Comparison of ENCODE assay signal across 10 cellular contexts in the genomic region with DNA sequence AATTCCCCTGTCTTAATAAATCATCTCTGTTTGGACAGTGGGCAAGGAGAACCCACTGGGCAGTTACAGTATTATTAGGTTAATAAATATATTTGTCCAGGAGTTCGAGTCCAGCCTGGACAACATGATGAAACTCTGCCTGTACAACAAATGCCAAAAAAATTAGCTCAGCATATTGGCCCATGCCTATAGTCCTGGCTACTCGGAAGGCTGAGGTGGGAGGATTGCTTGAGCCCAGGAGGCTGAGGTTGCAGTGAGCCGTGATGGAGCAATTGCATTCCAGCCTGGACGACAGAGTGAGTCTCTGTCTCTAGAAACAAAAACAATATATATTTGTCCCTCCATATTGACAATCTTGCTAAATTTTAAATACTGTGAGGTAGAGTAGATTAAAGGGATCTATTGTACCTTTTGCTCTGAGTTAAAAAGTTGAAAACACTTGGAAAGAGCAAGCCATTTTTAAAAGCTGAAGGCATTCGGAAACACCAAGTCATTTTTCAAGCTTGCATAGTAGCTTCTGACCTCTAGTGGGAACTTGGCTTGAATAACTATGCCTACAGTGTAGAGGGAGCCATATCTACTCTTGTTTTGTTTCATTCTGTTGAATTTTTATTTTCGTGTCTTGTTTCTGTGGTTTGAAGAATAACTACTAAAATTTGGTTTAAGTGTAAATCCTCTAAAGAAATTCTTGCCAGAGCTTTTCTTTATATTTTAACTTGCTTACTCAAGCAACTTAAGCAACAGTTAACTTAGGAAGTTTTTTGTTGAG. TPM values are rescaled to one million over a fixed set of nuclear protein-coding genes. Genes with fewer than 3 reads are reported as not detected.
A peak's percentile ranks its signal among the peaks of the same experiment; 100 is the strongest.
DNase-seq lines count a peak whose midpoint lies in the region; ATAC-seq, FAIRE-seq and TF ChIP-seq lines count a peak whose summit lies in the region.
"Had no signal": no experiment of that assay in that cellular context is flagged by ENCODE, and none has a peak within 500 bp of the region (broad histone marks: within the 10 kb centered on the region; RNA-seq: fewer than 3 reads in every experiment).

No MANE protein-coding gene starts in this region.

- BruUV-seq in OCI-LY7 (replicated peaks; lab: Mats Ljungman, UMichigan), result no TSS peak

- TF ChIP-seq CTCF in OCI-LY7 (conservative IDR thresholded peaks at IDR 0.05; ENCODE audit: low read length), result no peak; the same call in 1 of the 2 replicates

- ATAC-seq in HG03159 (IDR thresholded peaks at IDR 0.05; ENCODE audit: unreplicated experiment) (no peak), HG03520 (IDR thresholded peaks at IDR 0.05; ENCODE audit: unreplicated experiment) (no peak)

- no peak overlapping the region for H3K4me3 ChIP-seq in OCI-LY7 (ENCODE audit: low read depth, low read length, poor library complexity, severe bottlenecking)
- H3K4me3 ChIP-seq: sigmoid colon had no signal

- CTCF ChIA-PET in OCI-LY7 (lab: Charles Lee; ENCODE audit: unreplicated experiment), result no interaction called here

- no peaks in the 10 kb centered on the region for H3K79me2 ChIP-seq in OCI-LY7 (ENCODE audit: insufficient read depth, low read depth, low read length)

- no peak for TF ChIP-seq POLR2A in H54 (IDR thresholded peaks at IDR 0.05; ENCODE audit: low read depth, low read length)

- no peak overlapping the region for H3K27ac ChIP-seq in OCI-LY7 (ENCODE audit: low read depth, low read length, poor library complexity, severe bottlenecking)
- H3K27ac ChIP-seq: sigmoid colon had no signal

- intact Hi-C loops in OCI-LY7 (cut with micrococcal nuclease; ENCODE audit: unreplicated experiment), result no loop called here

- H3K36me3 ChIP-seq in OCI-LY7 (ENCODE audit: insufficient read depth, low read length), result no peaks in the 10 kb centered on the region
- H3K36me3 ChIP-seq: sigmoid colon had no signal

- DNase-seq in ACHN, result peak; percentile 39
- no peak for DNase-seq in H54 (ENCODE audit: insufficient read length, low spot score)
- DNase-seq in OCI-LY7 (ENCODE audit: low spot score), result peak; percentile 21
- peak; percentile 51 for DNase-seq in fibroblast of peridontal ligament (ENCODE audit: extremely low read depth)
- no peak for DNase-seq in mucosa of gallbladder (ENCODE audit: low spot score)
- DNase-seq in cortex of kidney (lab: John Stamatoyannopoulos, UW), result no peak
- DNase-seq: NCI-H1092, sigmoid colon had no signal

- no peaks in the 10 kb centered on the region for H3K9me2 ChIP-seq in OCI-LY7 (ENCODE audit: insufficient read depth, low read length)

- H4K20me1 ChIP-seq in OCI-LY7 (ENCODE audit: insufficient read depth, low read length), result no peaks in the 10 kb centered on the region

- peak; percentile 15 for FAIRE-seq in H54 (lab: Jason Lieb, UNC)

- H2AFZ ChIP-seq in OCI-LY7 (ENCODE audit: low read length), result no peak overlapping the region

- H3K4me1 ChIP-seq in OCI-LY7 (ENCODE audit: insufficient read depth, low read length, poor library complexity, severe bottlenecking), result no peaks in the 10 kb centered on the region

- POLR2A ChIA-PET in OCI-LY7 (lab: Charles Lee), result interaction anchor here (0.6 to 1.6 kb wide), 10 partner anchors 14 to 600 kb away, joined by 3 to 13 read pairs (median 5); a partner anchor contains a TSS

- in situ Hi-C loops in ACHN (cut with HindIII; ENCODE audit: low pct_ligation_motif_present, low pct_unique_long_range_greater_than_20kb, low sequenced_read_pairs), result no loop called here

- H3K4me2 ChIP-seq in OCI-LY7 (ENCODE audit: low read length), result no peak overlapping the region

- H3K9me3 ChIP-seq in OCI-LY7 (ENCODE audit: low read length), result no peaks in the 10 kb centered on the region
- H3K9me3 ChIP-seq: sigmoid colon had no signal

RNA-seq across cellular contexts. Expression of a gene that starts 14.6 kb away (rescaled TPM):
- total RNA-seq in OCI-LY7 (2014; rRNA removed; shearing (Covaris generic)), result 3.0 and 8.4 TPM in 2 replicates
- total RNA-seq in OCI-LY7 (2022), result 11.9 and 12.1 TPM in 2 replicates
- total RNA-seq in mucosa of gallbladder, result 30.0 TPM

Comparison
In these comparisons a context has a peak if more than half of its experiments do, and no peak if none do; other contexts are left out.
1. DNase-seq: peak in ACHN (single experiment), OCI-LY7 (single experiment) and fibroblast of peridontal ligament (single experiment); none in H54 (single experiment), mucosa of gallbladder (single experiment) and cortex of kidney (single experiment).